1 cellular context compared by ENCODE assay signal in the genomic region with DNA sequence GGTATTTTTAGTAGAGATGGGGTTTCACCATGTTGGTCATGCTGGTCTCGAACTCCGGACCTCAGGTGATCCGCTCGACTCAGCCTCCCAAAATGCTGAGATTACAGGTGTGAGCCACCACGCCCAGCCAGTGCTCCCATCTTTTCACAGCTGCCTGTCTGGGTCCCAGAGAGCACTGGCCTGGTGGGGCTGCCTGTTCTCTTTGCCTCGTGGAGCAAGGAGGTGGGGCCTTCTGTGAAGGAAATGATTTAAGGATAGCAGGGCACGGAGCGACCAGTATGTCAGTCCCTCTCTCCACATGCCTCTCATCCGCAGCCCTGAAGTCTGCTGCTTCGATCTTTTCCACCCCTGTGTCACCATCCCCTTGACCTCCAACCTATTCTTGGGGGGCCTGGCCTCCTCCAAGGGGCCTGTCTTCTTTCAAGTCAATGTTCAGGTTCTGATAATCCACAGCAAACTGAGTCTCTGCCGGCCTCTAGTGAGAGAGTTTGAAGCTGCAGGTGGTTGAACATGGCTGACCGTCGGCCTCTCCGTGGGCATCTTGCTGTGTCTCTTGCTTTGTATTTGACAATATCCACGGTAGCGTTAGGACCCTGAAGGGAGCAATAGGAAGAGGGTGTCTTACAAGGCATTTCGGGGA.
TF ChIP-seq lines count a peak whose summit lies in the region.

No MANE protein-coding gene starts in this region.

TF ChIP-seq in K562, 482 proteins besides CTCF, POLR2A, EP300 and RAD21 (continued from another document):
- peak in 1 of 3 experiments; percentile 25 for TF ChIP-seq YY1 (IDR thresholded peaks at IDR 0.05; ENCODE audit: borderline replicate concordance in 1 of 3, control insufficient read depth in 1 of 3, extremely low read depth in 1 of 3, insufficient read depth in 3 of 3, insufficient read length in 1 of 3, insufficient replicate concordance in 2 of 3, low read depth in 1 of 3, low read length in 2 of 3)
- TF ChIP-seq SMC3 (conservative IDR thresholded peaks at IDR 0.05; ENCODE audit: insufficient read depth, low read depth, low read length), result 0 out of 2 replicates have a peak, but pooled peaks have one; percentile 12
